8 cellular contexts compared by ENCODE assay signal in genomic region chr1:39409055-39409816, GRCh38.
DNase-seq lines count a peak whose midpoint lies in the region; ATAC-seq and TF ChIP-seq lines count a peak whose summit lies in the region.

No MANE protein-coding gene starts in this region.

- H3K27ac ChIP-seq in lung (ENCODE audit: low read depth in 1 of 2, low read length in 1 of 2): peak overlapping the region; percentile 95
- peak overlapping the region; percentile 92 to 95 for H3K27ac ChIP-seq in testis

- TF ChIP-seq CTCF in lung (IDR thresholded peaks at IDR 0.05; ENCODE audit: control extremely low read depth, extremely low read depth): no peak
- TF ChIP-seq CTCF in testis (IDR thresholded peaks at IDR 0.05): no peak

- ATAC-seq in HG03378 (IDR thresholded peaks at IDR 0.05; ENCODE audit: unreplicated experiment): peak; percentile 31
- peak; percentile 49 for ATAC-seq in effector memory CD8-positive, alpha-beta T cell (replicated peaks)
- no peak for ATAC-seq in lung (ENCODE audit: insufficient read depth, low FRiP score)

- CTCF ChIA-PET in activated naive CD4-positive, alpha-beta T cell treated with anti-CD3 and anti-CD28 coated beads for 36 hours (lab: Charles Lee): interaction anchor here (1.1 to 4.1 kb wide), 11 partner anchors 10 to 310 kb away, joined by 3 to 42 read pairs (median 7); no protein-coding TSS in a partner anchor

- H3K36me3 Mint-ChIP-seq in activated naive CD4-positive, alpha-beta T cell treated with anti-CD3 and anti-CD28 coated beads for 36 hours (ENCODE audit: low read depth): peaks cover 1% of the 10 kb centered on the region
- H3K36me3 Mint-ChIP-seq in effector memory CD8-positive, alpha-beta T cell (ENCODE audit: insufficient read depth): peaks cover 11% of the 10 kb centered on the region

- in situ Hi-C loops in SK-MEL-5 (cut with HindIII; ENCODE audit: low pct_unique_long_range_greater_than_20kb, low sequenced_read_pairs): no loop called here

- 0 to 3% methylated on average over 40 to 71 of the region's 71 CpGs for WGBS in lung, 2 donors
- 0 to 1% methylated on average over 3 to 18 of the region's 71 CpGs for WGBS in testis, 2 donors

- no peaks in the 10 kb centered on the region for H3K9me3 ChIP-seq in lung (ENCODE audit: control insufficient read depth in 2 of 2, insufficient read depth in 1 of 2, low read length in 1 of 2)
- no peaks in the 10 kb centered on the region for H3K9me3 ChIP-seq in testis

- H3K4me1 Mint-ChIP-seq in activated naive CD4-positive, alpha-beta T cell treated with anti-CD3 and anti-CD28 coated beads for 36 hours (ENCODE audit: low read depth): peaks cover 65% of the 10 kb centered on the region
- peaks cover 25 to 60% of the 10 kb centered on the region in 2 donors for H3K4me1 Mint-ChIP-seq in effector memory CD8-positive, alpha-beta T cell (ENCODE audit: low read depth in 2 of 2)

- H3K4me3 ChIP-seq in lung (peak overlapping the region; percentile 65), testis (peak overlapping the region; percentile 77 to 96)

- H3K4me1 ChIP-seq in lung (ENCODE audit: control insufficient read depth in 2 of 2, insufficient read depth in 2 of 2, low read length in 2 of 2) (peaks cover 26 to 50% of the 10 kb centered on the region in 2 donors), testis (peaks cover 68% of the 10 kb centered on the region)

- H3K27me3 ChIP-seq in lung (ENCODE audit: control insufficient read depth, insufficient read depth): no peaks in the 10 kb centered on the region
- no peaks in the 10 kb centered on the region for H3K27me3 ChIP-seq in testis

- peak overlapping the region; percentile 81 for H3K4me3 Mint-ChIP-seq in activated naive CD4-positive, alpha-beta T cell treated with anti-CD3 and anti-CD28 coated beads for 36 hours
- H3K4me3 Mint-ChIP-seq in effector memory CD8-positive, alpha-beta T cell: peak overlapping the region; percentile 85 to 87

- no peak for TF ChIP-seq POLR2A in testis (IDR thresholded peaks at IDR 0.05)

- DNase-seq in activated naive CD4-positive, alpha-beta T cell treated with anti-CD3 and anti-CD28 coated beads for 36 hours: peak; percentile 42
- no peak for DNase-seq in activated naive CD4-positive, alpha-beta T cell treated with Interleukin-2 at 50 U/mL for 16 hours
- DNase-seq in SK-MEL-5 (ENCODE audit: low read depth, low spot score) (peak; percentile 41), lung (ENCODE audit: low spot score) (peak; percentile 48), testis (peak; percentile 57), NK-92 (lab: John Stamatoyannopoulos, UW; ENCODE audit: unreplicated experiment) (no peak)
- no peak for DNase-seq in effector memory CD8-positive, alpha-beta T cell

- H3K36me3 ChIP-seq in lung (ENCODE audit: control insufficient read depth in 2 of 2, insufficient read depth in 2 of 2, low read length in 2 of 2): peaks cover 0 to 11% of the 10 kb centered on the region in 2 donors
- H3K36me3 ChIP-seq in testis (ENCODE audit: low read depth, missing control alignments): no peaks in the 10 kb centered on the region

- no peak overlapping the region for H3K27ac Mint-ChIP-seq in activated naive CD4-positive, alpha-beta T cell treated with anti-CD3 and anti-CD28 coated beads for 36 hours
- H3K27ac Mint-ChIP-seq in effector memory CD8-positive, alpha-beta T cell: peak overlapping the region; percentile 38 to 77

- H3K27me3 Mint-ChIP-seq in activated naive CD4-positive, alpha-beta T cell treated with anti-CD3 and anti-CD28 coated beads for 36 hours (ENCODE audit: low read depth): no peaks in the 10 kb centered on the region
- H3K27me3 Mint-ChIP-seq in effector memory CD8-positive, alpha-beta T cell: no peaks in the 10 kb centered on the region

- H3K9me3 Mint-ChIP-seq in activated naive CD4-positive, alpha-beta T cell treated with anti-CD3 and anti-CD28 coated beads for 36 hours: no peaks in the 10 kb centered on the region
- no peaks in the 10 kb centered on the region for H3K9me3 Mint-ChIP-seq in effector memory CD8-positive, alpha-beta T cell

- intact Hi-C loops in activated naive CD4-positive, alpha-beta T cell treated with anti-CD3 and anti-CD28 coated beads for 36 hours (cut with micrococcal nuclease): loop anchor here (10.0 kb wide), 1 partner anchor 316 kb away; no protein-coding TSS in a partner anchor
- intact Hi-C loops in testis (cut with DNase I; ENCODE audit: low total_unique reads): no loop called here

Comparison
In these comparisons a context has a peak if more than half of its experiments do, and no peak if none do; other contexts are left out.
1. DNase-seq: peak in activated naive CD4-positive, alpha-beta T cell treated with anti-CD3 and anti-CD28 coated beads for 36 hours (single experiment), SK-MEL-5 (single experiment), lung (single experiment) and testis (single experiment); none in activated naive CD4-positive, alpha-beta T cell treated with Interleukin-2 at 50 U/mL for 16 hours (single experiment), effector memory CD8-positive, alpha-beta T cell (0 of 3) and NK-92 (single experiment).